Comparison of ENCODE assay signal across 1 cellular context in the genomic region with DNA sequence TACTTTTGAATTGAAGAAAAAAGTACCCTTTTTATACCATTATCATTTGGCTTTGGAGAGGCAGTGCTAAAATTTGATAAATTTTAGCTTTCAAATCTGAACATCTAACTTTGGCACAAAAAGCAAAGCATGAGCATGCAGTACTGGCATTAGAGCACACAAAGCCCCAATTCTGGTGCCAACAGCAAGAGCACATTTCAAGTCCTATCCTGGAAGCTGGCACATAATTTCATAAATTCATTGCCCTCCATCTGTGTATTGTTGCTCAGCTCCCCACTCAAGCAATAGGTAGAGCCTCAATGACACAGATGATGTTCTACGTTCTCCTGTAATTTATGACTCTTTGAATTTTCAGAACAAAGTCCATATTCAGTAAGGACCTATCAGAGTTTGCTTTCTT.
TF ChIP-seq lines count a peak whose summit lies in the region.

No MANE protein-coding gene starts in this region.

TF ChIP-seq in GM23338, 12 proteins besides CTCF, POLR2A, EP300 and RAD21 (continued from another document):
- TF ChIP-seq, protein P1, sequence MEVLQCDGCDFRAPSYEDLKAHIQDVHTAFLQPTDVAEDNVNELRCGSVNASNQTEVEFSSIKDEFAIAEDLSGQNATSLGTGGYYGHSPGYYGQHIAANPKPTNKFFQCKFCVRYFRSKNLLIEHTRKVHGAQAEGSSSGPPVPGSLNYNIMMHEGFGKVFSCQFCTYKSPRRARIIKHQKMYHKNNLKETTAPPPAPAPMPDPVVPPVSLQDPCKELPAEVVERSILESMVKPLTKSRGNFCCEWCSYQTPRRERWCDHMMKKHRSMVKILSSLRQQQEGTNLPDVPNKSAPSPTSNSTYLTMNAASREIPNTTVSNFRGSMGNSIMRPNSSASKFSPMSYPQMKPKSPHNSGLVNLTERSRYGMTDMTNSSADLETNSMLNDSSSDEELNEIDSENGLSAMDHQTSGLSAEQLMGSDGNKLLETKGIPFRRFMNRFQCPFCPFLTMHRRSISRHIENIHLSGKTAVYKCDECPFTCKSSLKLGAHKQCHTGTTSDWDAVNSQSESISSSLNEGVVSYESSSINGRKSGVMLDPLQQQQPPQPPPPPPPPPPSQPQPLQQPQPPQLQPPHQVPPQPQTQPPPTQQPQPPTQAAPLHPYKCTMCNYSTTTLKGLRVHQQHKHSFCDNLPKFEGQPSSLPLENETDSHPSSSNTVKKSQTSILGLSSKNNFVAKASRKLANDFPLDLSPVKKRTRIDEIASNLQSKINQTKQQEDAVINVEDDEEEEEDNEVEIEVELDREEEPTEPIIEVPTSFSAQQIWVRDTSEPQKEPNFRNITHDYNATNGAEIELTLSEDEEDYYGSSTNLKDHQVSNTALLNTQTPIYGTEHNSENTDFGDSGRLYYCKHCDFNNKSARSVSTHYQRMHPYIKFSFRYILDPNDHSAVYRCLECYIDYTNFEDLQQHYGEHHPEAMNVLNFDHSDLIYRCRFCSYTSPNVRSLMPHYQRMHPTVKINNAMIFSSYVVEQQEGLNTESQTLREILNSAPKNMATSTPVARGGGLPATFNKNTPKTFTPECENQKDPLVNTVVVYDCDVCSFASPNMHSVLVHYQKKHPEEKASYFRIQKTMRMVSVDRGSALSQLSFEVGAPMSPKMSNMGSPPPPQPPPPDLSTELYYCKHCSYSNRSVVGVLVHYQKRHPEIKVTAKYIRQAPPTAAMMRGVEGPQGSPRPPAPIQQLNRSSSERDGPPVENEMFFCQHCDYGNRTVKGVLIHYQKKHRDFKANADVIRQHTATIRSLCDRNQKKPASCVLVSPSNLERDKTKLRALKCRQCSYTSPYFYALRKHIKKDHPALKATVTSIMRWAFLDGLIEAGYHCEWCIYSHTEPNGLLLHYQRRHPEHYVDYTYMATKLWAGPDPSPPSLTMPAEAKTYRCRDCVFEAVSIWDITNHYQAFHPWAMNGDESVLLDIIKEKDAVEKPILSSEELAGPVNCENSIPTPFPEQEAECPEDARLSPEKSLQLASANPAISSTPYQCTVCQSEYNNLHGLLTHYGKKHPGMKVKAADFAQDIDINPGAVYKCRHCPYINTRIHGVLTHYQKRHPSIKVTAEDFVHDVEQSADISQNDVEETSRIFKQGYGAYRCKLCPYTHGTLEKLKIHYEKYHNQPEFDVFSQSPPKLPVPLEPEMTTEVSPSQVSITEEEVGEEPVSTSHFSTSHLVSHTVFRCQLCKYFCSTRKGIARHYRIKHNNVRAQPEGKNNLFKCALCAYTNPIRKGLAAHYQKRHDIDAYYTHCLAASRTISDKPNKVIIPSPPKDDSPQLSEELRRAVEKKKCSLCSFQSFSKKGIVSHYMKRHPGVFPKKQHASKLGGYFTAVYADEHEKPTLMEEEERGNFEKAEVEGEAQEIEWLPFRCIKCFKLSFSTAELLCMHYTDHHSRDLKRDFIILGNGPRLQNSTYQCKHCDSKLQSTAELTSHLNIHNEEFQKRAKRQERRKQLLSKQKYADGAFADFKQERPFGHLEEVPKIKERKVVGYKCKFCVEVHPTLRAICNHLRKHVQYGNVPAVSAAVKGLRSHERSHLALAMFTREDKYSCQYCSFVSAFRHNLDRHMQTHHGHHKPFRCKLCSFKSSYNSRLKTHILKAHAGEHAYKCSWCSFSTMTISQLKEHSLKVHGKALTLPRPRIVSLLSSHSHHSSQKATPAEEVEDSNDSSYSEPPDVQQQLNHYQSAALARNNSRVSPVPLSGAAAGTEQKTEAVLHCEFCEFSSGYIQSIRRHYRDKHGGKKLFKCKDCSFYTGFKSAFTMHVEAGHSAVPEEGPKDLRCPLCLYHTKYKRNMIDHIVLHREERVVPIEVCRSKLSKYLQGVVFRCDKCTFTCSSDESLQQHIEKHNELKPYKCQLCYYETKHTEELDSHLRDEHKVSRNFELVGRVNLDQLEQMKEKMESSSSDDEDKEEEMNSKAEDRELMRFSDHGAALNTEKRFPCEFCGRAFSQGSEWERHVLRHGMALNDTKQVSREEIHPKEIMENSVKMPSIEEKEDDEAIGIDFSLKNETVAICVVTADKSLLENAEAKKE (CRISPR knock-in tag; IDR thresholded peaks at IDR 0.05), result no peak
- TF ChIP-seq ETS1 (IDR thresholded peaks at IDR 0.05), result no peak
- no peak for TF ChIP-seq POLR2AphosphoS5 (IDR thresholded peaks at IDR 0.05; ENCODE audit: low read depth)
- TF ChIP-seq ZNF331 (CRISPR knock-in tag; IDR thresholded peaks at IDR 0.05; ENCODE audit: low read depth), result no peak
- TF ChIP-seq STAT1 (IDR thresholded peaks at IDR 0.05; ENCODE audit: unreplicated experiment), result no peak
